In genomic region chr2:10239561-10239967, GRCh38 we compare ENCODE assay signal across 11 cellular contexts.
DNase-seq lines count a peak whose midpoint lies in the region; TF ChIP-seq lines count a peak whose summit lies in the region.
"Had no signal": no experiment of that assay in that cellular context is flagged by ENCODE, and none has a peak within 500 bp of the region (broad histone marks: within the 10 kb centered on the region; RNA-seq: fewer than 3 reads in every experiment).

No MANE protein-coding gene starts in this region.

- H3K36me3 ChIP-seq in A673 (ENCODE audit: insufficient read depth, low read length, poor library complexity, severe bottlenecking): no peaks in the 10 kb centered on the region
- H3K36me3 ChIP-seq in kidney epithelial cell (ENCODE audit: control insufficient read depth, insufficient read depth, low read length): no peaks in the 10 kb centered on the region
- H3K36me3 ChIP-seq in colonic mucosa: no peaks in the 10 kb centered on the region
- H3K36me3 ChIP-seq: BLaER1 had no signal

- no peak overlapping the region for H3K9ac ChIP-seq in colonic mucosa (ENCODE audit: low read depth in 2 of 2, low read length in 2 of 2)
- H3K9ac ChIP-seq: BLaER1 had no signal

- BruUV-seq in A673 (replicated peaks; lab: Mats Ljungman, UMichigan): no TSS peak

- H3K4me1 ChIP-seq in A673 (ENCODE audit: insufficient read depth, low read length, poor library complexity, severe bottlenecking) (no peaks in the 10 kb centered on the region), colonic mucosa (no peaks in the 10 kb centered on the region)
- H3K4me1 ChIP-seq: psoas muscle had no signal

- intact Hi-C loops in A673 (cut with micrococcal nuclease; ENCODE audit: unreplicated experiment) (no loop called here), colonic mucosa (cut with DNase I) (no loop called here)

- H3K27me3 ChIP-seq in A673 (replicated peaks; ENCODE audit: insufficient read depth, low read depth, low read length, poor library complexity): no peaks in the 10 kb centered on the region
- H3K27me3 ChIP-seq in kidney epithelial cell (ENCODE audit: control insufficient read depth, insufficient read depth, low read length): peaks cover 23% of the 10 kb centered on the region
- no peaks in the 10 kb centered on the region for H3K27me3 ChIP-seq in colonic mucosa
- H3K27me3 ChIP-seq: BLaER1 had no signal

- H3K27ac ChIP-seq in A673 (ENCODE audit: low read depth, low read length, poor library complexity, severe bottlenecking) (no peak overlapping the region), colonic mucosa (no peak overlapping the region)
- H3K27ac ChIP-seq: BLaER1, psoas muscle had no signal

- TF ChIP-seq CTCF in A673 (conservative IDR thresholded peaks at IDR 0.05; ENCODE audit: low read depth, low read length): peak; percentile 26; the same call in 1 of the 2 replicates
- TF ChIP-seq CTCF in GM12875 (IDR thresholded peaks at IDR 0.05; ENCODE audit: borderline replicate concordance, insufficient read depth, low read depth, low read length): peak; percentile 27; the same call in 1 of the 2 replicates
- peak; percentile 32 for TF ChIP-seq CTCF in kidney epithelial cell (IDR thresholded peaks at IDR 0.05; ENCODE audit: insufficient read depth, low read length, poor library complexity, severe bottlenecking)
- no peak for TF ChIP-seq CTCF in colonic mucosa (IDR thresholded peaks at IDR 0.05)

- no peak for DNase-seq in A673 (ENCODE audit: low spot score)
- DNase-seq in SK-MEL-5 (ENCODE audit: low read depth, low spot score): peak; percentile 25
- no peak for DNase-seq in kidney epithelial cell (ENCODE audit: low read depth)
- DNase-seq in midbrain (lab: John Stamatoyannopoulos, UW): no peak
- no peak for DNase-seq in KG1 (lab: John Stamatoyannopoulos, UW)
- DNase-seq in activated CD4-positive, CD25-positive, alpha-beta regulatory T cell treated with anti-CD3 and anti-CD28 coated beads, Interleukin-2, amount 50 U/mL, for 72 hours: no peak
- no peak for DNase-seq in colonic mucosa
- DNase-seq: NCI-H2029 treated with DMSO at 0.1 percent for 48 hours had no signal

- in situ Hi-C loops in SK-MEL-5 (cut with HindIII; ENCODE audit: low pct_unique_long_range_greater_than_20kb, low sequenced_read_pairs): no loop called here

- CTCF ChIA-PET in A673 (lab: Charles Lee): interaction anchor here (0.6 kb wide), 1 partner anchor 11 kb away, joined by 3 read pairs; no protein-coding TSS in a partner anchor

- H3K4me3 ChIP-seq in A673 (ENCODE audit: low read depth, low read length, poor library complexity, severe bottlenecking) (no peak overlapping the region), GM12875 (ENCODE audit: low read depth, low read length) (no peak overlapping the region), kidney epithelial cell (ENCODE audit: low read depth, low read length) (no peak overlapping the region), colonic mucosa (no peak overlapping the region)
- H3K4me3 ChIP-seq: BLaER1, psoas muscle had no signal

- H3K9me3 ChIP-seq in A673 (ENCODE audit: low read depth, low read length, poor library complexity, severe bottlenecking) (no peaks in the 10 kb centered on the region), colonic mucosa (no peaks in the 10 kb centered on the region)
- H3K9me3 ChIP-seq: BLaER1, psoas muscle had no signal

- POLR2A ChIA-PET in A673 (lab: Charles Lee; ENCODE audit: low non-redundant PET): no interaction called here
